ENCODE assay signal across 9 cellular contexts in the genomic region with DNA sequence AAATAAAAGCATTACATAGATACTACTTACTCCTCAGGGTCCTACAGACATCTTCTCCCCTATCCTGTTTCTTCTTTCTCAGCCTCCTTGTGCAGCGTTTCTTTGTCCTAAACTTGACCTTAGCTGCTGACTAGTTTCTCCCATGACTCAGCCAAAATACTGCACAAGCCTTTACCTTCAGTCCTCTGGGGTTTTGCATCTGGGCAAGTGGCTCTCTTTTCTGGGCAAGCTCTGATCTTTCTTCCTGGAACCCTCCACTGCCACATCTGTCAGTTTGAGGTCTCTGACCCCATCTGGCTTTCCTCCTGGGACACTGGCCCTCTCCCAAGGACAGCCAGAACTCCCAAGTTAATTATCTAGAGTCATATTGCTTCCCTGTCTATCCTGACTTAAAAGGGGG.
A peak's percentile ranks its signal among the peaks of the same experiment; 100 is the strongest.
DNase-seq lines count a peak whose midpoint lies in the region; ATAC-seq, FAIRE-seq and TF ChIP-seq lines count a peak whose summit lies in the region.
"Had no signal": no experiment of that assay in that cellular context is flagged by ENCODE, and none has a peak within 500 bp of the region (broad histone marks: within the 10 kb centered on the region; RNA-seq: fewer than 3 reads in every experiment).

No MANE protein-coding gene starts in this region.

- ATAC-seq in GM18909 (IDR thresholded peaks at IDR 0.05; ENCODE audit: poor library complexity, unreplicated experiment), result peak; percentile 82
- ATAC-seq in HG03064 (IDR thresholded peaks at IDR 0.05; ENCODE audit: low read depth, unreplicated experiment), result peak; percentile 70
- no peak for ATAC-seq in T-cell (replicated peaks in 1 of 4)
- no peak for ATAC-seq in activated CD8-positive, alpha-beta T cell treated with anti-CD3 and anti-CD28 coated beads, Interleukin-2, amount 10 ng/mL, durations not matched to agents 7 days and 5 days

- DNase-seq in bronchial epithelial cell (ENCODE audit: low read depth), result peak; percentile 79
- DNase-seq in T-cell, result no peak
- no peak for DNase-seq in activated CD4-positive, alpha-beta T cell treated with anti-CD3 and anti-CD28 coated beads, Interleukin-2, amount 10 ng/mL, durations not matched to agents 7 days and 5 days
- no peak for DNase-seq in activated CD8-positive, alpha-beta T cell treated with anti-CD3 and anti-CD28 coated beads, Interleukin-2, amount 10 ng/mL, durations not matched to agents 7 days and 5 days
- no peak for DNase-seq in NCI-H1092 (lab: John Stamatoyannopoulos, UW)

- H3K27me3 Mint-ChIP-seq in T-cell, result peaks cover 0 to 1% of the 10 kb centered on the region in 2 donors
- H3K27me3 Mint-ChIP-seq in activated CD4-positive, alpha-beta T cell treated with anti-CD3 and anti-CD28 coated beads, Interleukin-2, amount 10 ng/mL, durations not matched to agents 7 days and 5 days, result no peaks in the 10 kb centered on the region
- H3K27me3 Mint-ChIP-seq in activated CD8-positive, alpha-beta T cell treated with anti-CD3 and anti-CD28 coated beads, Interleukin-2, amount 10 ng/mL, durations not matched to agents 7 days and 5 days (ENCODE audit: low read depth), result no peaks in the 10 kb centered on the region

- POLR2A ChIA-PET in T-cell (lab: Charles Lee), result no interaction called here
- POLR2A ChIA-PET in activated CD4-positive, alpha-beta T cell treated with anti-CD3 and anti-CD28 coated beads, Interleukin-2, amount 10 ng/mL, durations not matched to agents 7 days and 5 days (lab: Charles Lee), result no interaction called here
- POLR2A ChIA-PET in activated CD8-positive, alpha-beta T cell treated with anti-CD3 and anti-CD28 coated beads, Interleukin-2, amount 10 ng/mL, durations not matched to agents 7 days and 5 days (lab: Charles Lee), result no interaction called here

- no peak overlapping the region for H3K9ac ChIP-seq in rectal smooth muscle tissue (ENCODE audit: low read length)

- H3K9me3 Mint-ChIP-seq in T-cell, result peaks cover 0 to 11% (median 8%) of the 10 kb centered on the region in 3 donors
- no peaks in the 10 kb centered on the region for H3K9me3 Mint-ChIP-seq in activated CD4-positive, alpha-beta T cell treated with anti-CD3 and anti-CD28 coated beads, Interleukin-2, amount 10 ng/mL, durations not matched to agents 7 days and 5 days
- H3K9me3 Mint-ChIP-seq in activated CD8-positive, alpha-beta T cell treated with anti-CD3 and anti-CD28 coated beads, Interleukin-2, amount 10 ng/mL, durations not matched to agents 7 days and 5 days (ENCODE audit: insufficient read depth), result no peaks in the 10 kb centered on the region

- H3K36me3 Mint-ChIP-seq in T-cell, result no peaks in the 10 kb centered on the region
- no peaks in the 10 kb centered on the region for H3K36me3 Mint-ChIP-seq in activated CD4-positive, alpha-beta T cell treated with anti-CD3 and anti-CD28 coated beads, Interleukin-2, amount 10 ng/mL, durations not matched to agents 7 days and 5 days (ENCODE audit: low read depth)
- H3K36me3 Mint-ChIP-seq in activated CD8-positive, alpha-beta T cell treated with anti-CD3 and anti-CD28 coated beads, Interleukin-2, amount 10 ng/mL, durations not matched to agents 7 days and 5 days (ENCODE audit: low read depth), result no peaks in the 10 kb centered on the region

- H3K4me3 ChIP-seq in bronchial epithelial cell (ENCODE audit: low read depth, low read length), result no peak overlapping the region
- no peak overlapping the region for H3K4me3 ChIP-seq in rectal smooth muscle tissue (ENCODE audit: low read length)

- CTCF ChIA-PET in T-cell (lab: Charles Lee), result no interaction called here
- CTCF ChIA-PET in activated CD4-positive, alpha-beta T cell treated with anti-CD3 and anti-CD28 coated beads, Interleukin-2, amount 10 ng/mL, durations not matched to agents 7 days and 5 days (lab: Charles Lee), result no interaction called here
- CTCF ChIA-PET in activated CD8-positive, alpha-beta T cell treated with anti-CD3 and anti-CD28 coated beads, Interleukin-2, amount 10 ng/mL, durations not matched to agents 7 days and 5 days (lab: Charles Lee), result no interaction called here

- H3K27me3 ChIP-seq in bronchial epithelial cell (ENCODE audit: control insufficient read depth, insufficient read depth, low read length) (no peaks in the 10 kb centered on the region), rectal smooth muscle tissue (ENCODE audit: control insufficient read depth, insufficient read depth, low read length) (no peaks in the 10 kb centered on the region)

- no peak for FAIRE-seq in bronchial epithelial cell (lab: Jason Lieb, UNC)

- no peaks in the 10 kb centered on the region for H3K4me1 Mint-ChIP-seq in T-cell
- H3K4me1 Mint-ChIP-seq in activated CD4-positive, alpha-beta T cell treated with anti-CD3 and anti-CD28 coated beads, Interleukin-2, amount 10 ng/mL, durations not matched to agents 7 days and 5 days, result no peaks in the 10 kb centered on the region
- no peaks in the 10 kb centered on the region for H3K4me1 Mint-ChIP-seq in activated CD8-positive, alpha-beta T cell treated with anti-CD3 and anti-CD28 coated beads, Interleukin-2, amount 10 ng/mL, durations not matched to agents 7 days and 5 days (ENCODE audit: low read depth)

- H3K36me3 ChIP-seq in bronchial epithelial cell (ENCODE audit: control insufficient read depth, insufficient read depth, low read length) (no peaks in the 10 kb centered on the region), rectal smooth muscle tissue (ENCODE audit: control insufficient read depth, insufficient read depth, low read length) (no peaks in the 10 kb centered on the region)

- peak overlapping the region; percentile 45 for H3K27ac ChIP-seq in rectal smooth muscle tissue (ENCODE audit: low read depth, low read length)
- H3K27ac ChIP-seq: HL-60 had no signal

- H3K27ac Mint-ChIP-seq in T-cell, result no peak overlapping the region
- H3K27ac Mint-ChIP-seq in activated CD4-positive, alpha-beta T cell treated with anti-CD3 and anti-CD28 coated beads, Interleukin-2, amount 10 ng/mL, durations not matched to agents 7 days and 5 days, result no peak overlapping the region
- H3K27ac Mint-ChIP-seq in activated CD8-positive, alpha-beta T cell treated with anti-CD3 and anti-CD28 coated beads, Interleukin-2, amount 10 ng/mL, durations not matched to agents 7 days and 5 days, result no peak overlapping the region

- peaks cover 10% of the 10 kb centered on the region for H3K4me1 ChIP-seq in rectal smooth muscle tissue (ENCODE audit: control insufficient read depth, insufficient read depth, low read length)

- H3K4me3 Mint-ChIP-seq in T-cell, result no peak overlapping the region
- no peak overlapping the region for H3K4me3 Mint-ChIP-seq in activated CD4-positive, alpha-beta T cell treated with anti-CD3 and anti-CD28 coated beads, Interleukin-2, amount 10 ng/mL, durations not matched to agents 7 days and 5 days
- no peak overlapping the region for H3K4me3 Mint-ChIP-seq in activated CD8-positive, alpha-beta T cell treated with anti-CD3 and anti-CD28 coated beads, Interleukin-2, amount 10 ng/mL, durations not matched to agents 7 days and 5 days

- no peak for TF ChIP-seq CTCF in bronchial epithelial cell (IDR thresholded peaks at IDR 0.05; ENCODE audit: insufficient read depth, low read length, severe bottlenecking)

Comparison
In these comparisons a context has a peak if more than half of its experiments do, and no peak if none do; other contexts are left out.
1. ATAC-seq: peak in GM18909 (single experiment) and HG03064 (single experiment); none in T-cell (0 of 4) and activated CD8-positive, alpha-beta T cell treated with anti-CD3 and anti-CD28 coated beads, Interleukin-2, amount 10 ng/mL, durations not matched to agents 7 days and 5 days (single experiment).